Comparison of ENCODE assay signal across 10 cellular contexts in genomic region chr17:48613862-48614694, GRCh38. TPM values are rescaled to one million over a fixed set of nuclear protein-coding genes. Genes with fewer than 3 reads are reported as not detected.
DNase-seq lines count a peak whose midpoint lies in the region; ATAC-seq, FAIRE-seq and TF ChIP-seq lines count a peak whose summit lies in the region.
"Had no signal": no experiment of that assay in that cellular context is flagged by ENCODE, and none has a peak within 500 bp of the region (broad histone marks: within the 10 kb centered on the region; RNA-seq: fewer than 3 reads in every experiment).

No MANE protein-coding gene starts in this region.

- H3K27ac Mint-ChIP-seq in activated CD8-positive, alpha-beta memory T cell treated with anti-CD3 and anti-CD28 coated beads, Interleukin-2, amount 10 ng/mL, durations not matched to agents 7 days and 5 days, result peak overlapping the region; percentile 49
- H3K27ac Mint-ChIP-seq in activated CD8-positive, alpha-beta T cell treated with anti-CD3 and anti-CD28 coated beads for 36 hours, result no peak overlapping the region

- CTCF ChIA-PET in activated CD8-positive, alpha-beta memory T cell treated with anti-CD3 and anti-CD28 coated beads, Interleukin-2, amount 10 ng/mL, durations not matched to agents 7 days and 5 days (lab: Charles Lee), result interaction anchor here (0.6 to 2.9 kb wide), 12 partner anchors 8 to 549 kb away, joined by 3 to 23 read pairs (median 3); partner anchors contain the start of gene HOXB9
- CTCF ChIA-PET in activated CD8-positive, alpha-beta T cell treated with anti-CD3 and anti-CD28 coated beads for 36 hours (lab: Charles Lee), result interaction anchor here (0.8 to 4.9 kb wide), 13 partner anchors 9 to 589 kb away, joined by 3 to 40 read pairs (median 4); partner anchors contain the start of genes HOXB5 and HOXB9

- no peak for ATAC-seq in activated CD8-positive, alpha-beta memory T cell treated with anti-CD3 and anti-CD28 coated beads, Interleukin-2, amount 10 ng/mL, durations not matched to agents 7 days and 5 days
- ATAC-seq in activated CD8-positive, alpha-beta T cell treated with anti-CD3 and anti-CD28 coated beads for 36 hours, result peak; percentile 11
- ATAC-seq in GM19328 (IDR thresholded peaks at IDR 0.05; ENCODE audit: unreplicated experiment), result no peak

- no peak for DNase-seq in activated CD8-positive, alpha-beta memory T cell treated with anti-CD3 and anti-CD28 coated beads, Interleukin-2, amount 10 ng/mL, durations not matched to agents 7 days and 5 days
- DNase-seq in activated CD8-positive, alpha-beta memory T cell treated with anti-CD3 and anti-CD28 coated beads, Interleukin-2, amount 50 U/mL, for 48 hours, result no peak
- DNase-seq in activated CD8-positive, alpha-beta T cell treated with anti-CD3 and anti-CD28 coated beads for 36 hours, result peak; percentile 51
- DNase-seq in keratinocyte (ENCODE audit: low read depth, low spot score), result no peak
- no peak for DNase-seq in NCI-H446 (lab: John Stamatoyannopoulos, UW)
- no peak for DNase-seq in activated gamma-delta T cell treated with Interleukin-2 at 50 U/mL for 16 hours
- DNase-seq: NCI-H1694 had no signal

- no peaks in the 10 kb centered on the region for H3K9me3 ChIP-seq in keratinocyte (ENCODE audit: control insufficient read depth, low read depth, low read length)
- H3K9me3 ChIP-seq in subcutaneous abdominal adipose tissue (ENCODE audit: control insufficient read depth in 5 of 5, low read length in 5 of 5), result no peaks in the 10 kb centered on the region

- H3K27ac ChIP-seq in keratinocyte (ENCODE audit: control insufficient read depth, insufficient read depth, low read length) (no peak overlapping the region), subcutaneous abdominal adipose tissue (ENCODE audit: low read depth, low read length) (peak overlapping the region; percentile 77)

- POLR2A ChIA-PET in activated CD8-positive, alpha-beta T cell treated with anti-CD3 and anti-CD28 coated beads for 36 hours (lab: Charles Lee), result interaction anchor here (3.9 kb wide), 1 partner anchor 12 kb away, joined by 19 read pairs; the partner anchor contains the start of gene HOXB9

- H3K36me3 ChIP-seq in keratinocyte (ENCODE audit: control insufficient read depth in 2 of 2, extremely low read depth in 1 of 2, insufficient read depth in 2 of 2, low read length in 2 of 2) (no peaks in the 10 kb centered on the region), subcutaneous abdominal adipose tissue (ENCODE audit: control insufficient read depth in 5 of 5, insufficient read depth in 5 of 5, low read length in 5 of 5) (no peaks in the 10 kb centered on the region)

- no peaks in the 10 kb centered on the region for H3K79me2 ChIP-seq in keratinocyte (ENCODE audit: control insufficient read depth, insufficient read depth, low read length)

- peaks cover 2% of the 10 kb centered on the region for H3K9me1 ChIP-seq in keratinocyte (ENCODE audit: control insufficient read depth, extremely low read depth, insufficient read depth, low read length)

- peaks cover 2% of the 10 kb centered on the region for H3K36me3 Mint-ChIP-seq in activated CD8-positive, alpha-beta memory T cell treated with anti-CD3 and anti-CD28 coated beads, Interleukin-2, amount 10 ng/mL, durations not matched to agents 7 days and 5 days
- no peaks in the 10 kb centered on the region for H3K36me3 Mint-ChIP-seq in activated CD8-positive, alpha-beta T cell treated with anti-CD3 and anti-CD28 coated beads for 36 hours (ENCODE audit: low read depth)

- H3K4me3 ChIP-seq in keratinocyte (ENCODE audit: control insufficient read depth in 2 of 3, extremely low read depth in 1 of 3, insufficient read depth in 2 of 3, low read depth in 1 of 3, low read length in 3 of 3) (peak overlapping the region in 1 of 3 experiments; percentile 18), subcutaneous abdominal adipose tissue (ENCODE audit: low read depth in 1 of 5, low read length in 5 of 5) (peak overlapping the region; percentile 22 to 85 (median 63))

- TF ChIP-seq CTCF in activated CD8-positive, alpha-beta T cell treated with anti-CD3 and anti-CD28 coated beads for 36 hours (IDR thresholded peaks at IDR 0.05), result no peak
- TF ChIP-seq CTCF in keratinocyte (optimal IDR thresholded peaks at IDR 0.05 in 1 of 3, IDR thresholded peaks at IDR 0.05 in 1 of 3, conservative IDR thresholded peaks at IDR 0.05 in 1 of 3; ENCODE audit: extremely low read depth in 1 of 3, insufficient read depth in 2 of 3, low read length in 3 of 3), result no peak

- no peak for FAIRE-seq in keratinocyte (lab: Jason Lieb, UNC)
- FAIRE-seq: D721Med had no signal

- H3K4me1 ChIP-seq in keratinocyte (ENCODE audit: control insufficient read depth, extremely low read depth, insufficient read depth, low read length) (peaks cover 8% of the 10 kb centered on the region), subcutaneous abdominal adipose tissue (ENCODE audit: control insufficient read depth in 5 of 5, insufficient read depth in 5 of 5, low read length in 5 of 5) (peaks cover 2 to 57% (median 42%) of the 10 kb centered on the region in 5 donors)

- H3K27me3 ChIP-seq in keratinocyte (ENCODE audit: control insufficient read depth, extremely low read depth, insufficient read depth, low read length) (peaks cover 93% of the 10 kb centered on the region), subcutaneous abdominal adipose tissue (ENCODE audit: control insufficient read depth in 5 of 5, insufficient read depth in 4 of 5, low read length in 5 of 5) (peaks cover 16 to 34% (median 29%) of the 10 kb centered on the region in 5 donors)

- H3K27me3 Mint-ChIP-seq in activated CD8-positive, alpha-beta memory T cell treated with anti-CD3 and anti-CD28 coated beads, Interleukin-2, amount 10 ng/mL, durations not matched to agents 7 days and 5 days, result peaks cover 83% of the 10 kb centered on the region
- H3K27me3 Mint-ChIP-seq in activated CD8-positive, alpha-beta T cell treated with anti-CD3 and anti-CD28 coated beads for 36 hours, result peaks cover 81% of the 10 kb centered on the region

- no peak overlapping the region for H2AFZ ChIP-seq in keratinocyte (ENCODE audit: control insufficient read depth, low read length)

- H3K9ac ChIP-seq in keratinocyte (ENCODE audit: control insufficient read depth, extremely low read depth, insufficient read depth, low read length) (no peak overlapping the region), subcutaneous abdominal adipose tissue (ENCODE audit: low read length in 5 of 5) (peak overlapping the region in 4 of 5 donors; percentile 43 to 62 (median 52))

- dilution Hi-C loops in keratinocyte (cut with MboI; ENCODE audit: extremely low pct_ligation_motif_present, low sequenced_read_pairs), result no loop called here

- H3K9me3 Mint-ChIP-seq in activated CD8-positive, alpha-beta memory T cell treated with anti-CD3 and anti-CD28 coated beads, Interleukin-2, amount 10 ng/mL, durations not matched to agents 7 days and 5 days (ENCODE audit: low read depth), result no peaks in the 10 kb centered on the region
- H3K9me3 Mint-ChIP-seq in activated CD8-positive, alpha-beta T cell treated with anti-CD3 and anti-CD28 coated beads for 36 hours, result no peaks in the 10 kb centered on the region

- intact Hi-C loops in activated CD8-positive, alpha-beta T cell treated with anti-CD3 and anti-CD28 coated beads for 36 hours (cut with micrococcal nuclease), result loop anchor here (10.0 kb wide), 1 partner anchor 111 kb away; the partner anchor contains the start of genes HOXB13, PRAC1 and PRAC2

- peak overlapping the region; percentile 15 for H3K4me3 Mint-ChIP-seq in activated CD8-positive, alpha-beta memory T cell treated with anti-CD3 and anti-CD28 coated beads, Interleukin-2, amount 10 ng/mL, durations not matched to agents 7 days and 5 days
- H3K4me3 Mint-ChIP-seq in activated CD8-positive, alpha-beta T cell treated with anti-CD3 and anti-CD28 coated beads for 36 hours, result peak overlapping the region; percentile 35

- H3K4me1 Mint-ChIP-seq in activated CD8-positive, alpha-beta memory T cell treated with anti-CD3 and anti-CD28 coated beads, Interleukin-2, amount 10 ng/mL, durations not matched to agents 7 days and 5 days, result peaks cover 51% of the 10 kb centered on the region
- H3K4me1 Mint-ChIP-seq in activated CD8-positive, alpha-beta T cell treated with anti-CD3 and anti-CD28 coated beads for 36 hours (ENCODE audit: low read depth), result peaks cover 47% of the 10 kb centered on the region

- H4K20me1 ChIP-seq in keratinocyte (ENCODE audit: control insufficient read depth, extremely low read depth, insufficient read depth, low read length), result no peaks in the 10 kb centered on the region

- peak overlapping the region; percentile 45 for H3K4me2 ChIP-seq in keratinocyte (ENCODE audit: control insufficient read depth, extremely low read depth, insufficient read depth, low read depth, low read length)

RNA-seq across cellular contexts. Expression of gene HOXB8, which starts 1.0 kb away (rescaled TPM):
- 1 to 10 TPM in 1 of 2 experiments, under 1 TPM in 1; 0.38 to 1.4 TPM for total RNA-seq in activated CD8-positive, alpha-beta memory T cell treated with anti-CD3 and anti-CD28 coated beads, Interleukin-2, amount 10 ng/mL, durations not matched to agents 7 days and 5 days
- total RNA-seq in activated CD8-positive, alpha-beta T cell treated with anti-CD3 and anti-CD28 coated beads for 36 hours, result not detected
- polyA plus RNA-seq in keratinocyte, result not detected in 3 replicates
- not detected for polyA plus RNA-seq in keratinocyte (2011; ENCODE audit: low read depth)
- not detected in 2 replicates for polyA plus RNA-seq in keratinocyte (2011; cell fraction: cytosol; rRNA removed)
- polyA plus RNA-seq in keratinocyte (2011; cell fraction: nucleus; rRNA removed), result not detected in 2 replicates
- not detected in 2 replicates for polyA plus RNA-seq in keratinocyte (2012; ENCODE audit: low replicate concordance)
- polyA minus RNA-seq in keratinocyte, result not detected in 3 replicates
- not detected for polyA minus RNA-seq in keratinocyte (2011; cell fraction: cytosol; rRNA and poly(A)+ RNA removed)
- not detected in 2 replicates for polyA minus RNA-seq in keratinocyte (2011; cell fraction: nucleus; rRNA and poly(A)+ RNA removed)

RNA-seq across cellular contexts. Expression of gene HOXB7, which starts 3.3 kb away (rescaled TPM):
- 1 to 10 TPM; 1.7 TPM for total RNA-seq in activated CD8-positive, alpha-beta memory T cell treated with anti-CD3 and anti-CD28 coated beads, Interleukin-2, amount 10 ng/mL, durations not matched to agents 7 days and 5 days
- total RNA-seq in activated CD8-positive, alpha-beta T cell treated with anti-CD3 and anti-CD28 coated beads for 36 hours, result 1 to 10 TPM in 1 of 2 experiments, under 1 TPM in 1; 0.50 to 1.0 TPM
- 0.68 to 1.2 TPM (median 1.0 TPM) in 3 replicates for polyA plus RNA-seq in keratinocyte
- polyA plus RNA-seq in keratinocyte (2011; ENCODE audit: low read depth), result 0.74 TPM
- 1.3 TPM in 2 replicates for polyA plus RNA-seq in keratinocyte (2011; cell fraction: cytosol; rRNA removed)
- polyA plus RNA-seq in keratinocyte (2011; cell fraction: nucleus; rRNA removed), result 0.47 and 0.53 TPM in 2 replicates
- 0.47 and 2.1 TPM in 2 replicates for polyA plus RNA-seq in keratinocyte (2012; ENCODE audit: low replicate concordance)
- 0.32 to 0.33 TPM in 2 of 3 replicates, not detected in the other for polyA minus RNA-seq in keratinocyte
- polyA minus RNA-seq in keratinocyte (2011; cell fraction: cytosol; rRNA and poly(A)+ RNA removed), result 2.3 TPM
- 0.53 TPM in 1 of 2 replicates, not detected in the other for polyA minus RNA-seq in keratinocyte (2011; cell fraction: nucleus; rRNA and poly(A)+ RNA removed)

RNA-seq across cellular contexts. Expression of gene HOXB6, which starts 9.3 kb away (rescaled TPM):
- total RNA-seq in activated CD8-positive, alpha-beta memory T cell treated with anti-CD3 and anti-CD28 coated beads, Interleukin-2, amount 10 ng/mL, durations not matched to agents 7 days and 5 days, result 1 to 10 TPM in 1 of 2 experiments, under 1 TPM in 1; 0.58 to 1.1 TPM
- total RNA-seq in activated CD8-positive, alpha-beta T cell treated with anti-CD3 and anti-CD28 coated beads for 36 hours, result not detected
- 0.62 to 0.77 TPM (median 0.68 TPM) in 3 replicates for polyA plus RNA-seq in keratinocyte
- not detected for polyA plus RNA-seq in keratinocyte (2011; ENCODE audit: low read depth)
- 0.60 and 1.3 TPM in 2 replicates for polyA plus RNA-seq in keratinocyte (2011; cell fraction: cytosol; rRNA removed)
- polyA plus RNA-seq in keratinocyte (2011; cell fraction: nucleus; rRNA removed), result 0.99 and 1.5 TPM in 2 replicates
- 0.10 and 0.93 TPM in 2 replicates for polyA plus RNA-seq in keratinocyte (2012; ENCODE audit: low replicate concordance)
- polyA minus RNA-seq in keratinocyte, result 0.45 to 2.5 TPM (median 0.46 TPM) in 3 replicates
- 1.3 TPM for polyA minus RNA-seq in keratinocyte (2011; cell fraction: cytosol; rRNA and poly(A)+ RNA removed)
- polyA minus RNA-seq in keratinocyte (2011; cell fraction: nucleus; rRNA and poly(A)+ RNA removed), result not detected in 2 replicates

RNA-seq across cellular contexts. Expression of gene HOXB9, which starts 12.1 kb away (rescaled TPM):
- 10 to 100 TPM in 1 of 2 experiments, 1 to 10 TPM in 1; 8.4 to 19.6 TPM for total RNA-seq in activated CD8-positive, alpha-beta memory T cell treated with anti-CD3 and anti-CD28 coated beads, Interleukin-2, amount 10 ng/mL, durations not matched to agents 7 days and 5 days
- 1 to 10 TPM; 6.9 to 7.0 TPM for total RNA-seq in activated CD8-positive, alpha-beta T cell treated with anti-CD3 and anti-CD28 coated beads for 36 hours
- 0.03 TPM in 1 of 3 replicates, not detected in the others for polyA plus RNA-seq in keratinocyte
- polyA plus RNA-seq in keratinocyte (2011; ENCODE audit: low read depth), result not detected
- not detected in 2 replicates for polyA plus RNA-seq in keratinocyte (2011; cell fraction: cytosol; rRNA removed)
- 0.05 TPM in 1 of 2 replicates, not detected in the other for polyA plus RNA-seq in keratinocyte (2011; cell fraction: nucleus; rRNA removed)
- not detected in 2 replicates for polyA plus RNA-seq in keratinocyte (2012; ENCODE audit: low replicate concordance)
- not detected in 3 replicates for polyA minus RNA-seq in keratinocyte
- polyA minus RNA-seq in keratinocyte (2011; cell fraction: cytosol; rRNA and poly(A)+ RNA removed), result not detected
- polyA minus RNA-seq in keratinocyte (2011; cell fraction: nucleus; rRNA and poly(A)+ RNA removed), result not detected in 2 replicates

RNA-seq across cellular contexts. Expression of gene HOXB5, which starts 20.5 kb away (rescaled TPM):
- total RNA-seq in activated CD8-positive, alpha-beta memory T cell treated with anti-CD3 and anti-CD28 coated beads, Interleukin-2, amount 10 ng/mL, durations not matched to agents 7 days and 5 days, result under 1 TPM in 1 of 2 experiments, not detected in 1; 0.16 TPM
- not detected for total RNA-seq in activated CD8-positive, alpha-beta T cell treated with anti-CD3 and anti-CD28 coated beads for 36 hours
- 0.04 to 0.19 TPM in 2 of 3 replicates, not detected in the other for polyA plus RNA-seq in keratinocyte
- not detected for polyA plus RNA-seq in keratinocyte (2011; ENCODE audit: low read depth)
- polyA plus RNA-seq in keratinocyte (2011; cell fraction: cytosol; rRNA removed), result 0.04 TPM in 2 replicates
- polyA plus RNA-seq in keratinocyte (2011; cell fraction: nucleus; rRNA removed), result 0.10 and 0.16 TPM in 2 replicates
- polyA plus RNA-seq in keratinocyte (2012; ENCODE audit: low replicate concordance), result 0.07 TPM in 1 of 2 replicates, not detected in the other
- polyA minus RNA-seq in keratinocyte, result not detected in 3 replicates
- not detected for polyA minus RNA-seq in keratinocyte (2011; cell fraction: cytosol; rRNA and poly(A)+ RNA removed)
- not detected in 2 replicates for polyA minus RNA-seq in keratinocyte (2011; cell fraction: nucleus; rRNA and poly(A)+ RNA removed)
